ENCODE assay signal across 2 cellular contexts in the genomic region with DNA sequence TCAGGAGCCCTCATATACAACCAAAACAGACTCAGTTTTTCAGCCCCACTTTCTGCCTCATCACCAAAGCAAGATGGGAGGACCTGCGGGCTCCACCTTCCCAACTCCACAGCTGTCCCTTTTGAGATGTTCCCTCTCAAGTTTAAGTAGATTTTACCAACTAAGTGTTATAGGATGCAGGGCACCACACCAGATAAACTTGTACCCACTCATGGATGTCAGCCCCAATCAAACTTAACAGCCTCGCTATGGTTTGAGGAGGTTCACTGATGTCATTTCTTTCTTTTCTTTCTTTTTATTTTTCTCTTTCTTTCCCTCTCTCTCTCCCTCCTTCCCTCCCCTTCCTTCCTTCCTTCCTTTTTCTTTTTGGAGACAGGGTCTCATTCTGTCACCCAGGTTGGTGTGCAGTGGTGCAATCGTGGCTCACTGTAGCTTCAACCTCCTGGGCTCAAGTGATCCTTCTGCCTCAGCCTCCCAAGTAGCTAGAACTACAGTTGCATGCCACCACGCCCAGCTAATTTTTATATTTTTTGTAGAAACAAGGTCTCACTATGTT.
TF ChIP-seq lines count a peak whose summit lies in the region.

No MANE protein-coding gene starts in this region.

TF ChIP-seq in HEK293, 187 proteins besides CTCF, POLR2A, EP300 and RAD21:
- TF ChIP-seq, protein P1, sequence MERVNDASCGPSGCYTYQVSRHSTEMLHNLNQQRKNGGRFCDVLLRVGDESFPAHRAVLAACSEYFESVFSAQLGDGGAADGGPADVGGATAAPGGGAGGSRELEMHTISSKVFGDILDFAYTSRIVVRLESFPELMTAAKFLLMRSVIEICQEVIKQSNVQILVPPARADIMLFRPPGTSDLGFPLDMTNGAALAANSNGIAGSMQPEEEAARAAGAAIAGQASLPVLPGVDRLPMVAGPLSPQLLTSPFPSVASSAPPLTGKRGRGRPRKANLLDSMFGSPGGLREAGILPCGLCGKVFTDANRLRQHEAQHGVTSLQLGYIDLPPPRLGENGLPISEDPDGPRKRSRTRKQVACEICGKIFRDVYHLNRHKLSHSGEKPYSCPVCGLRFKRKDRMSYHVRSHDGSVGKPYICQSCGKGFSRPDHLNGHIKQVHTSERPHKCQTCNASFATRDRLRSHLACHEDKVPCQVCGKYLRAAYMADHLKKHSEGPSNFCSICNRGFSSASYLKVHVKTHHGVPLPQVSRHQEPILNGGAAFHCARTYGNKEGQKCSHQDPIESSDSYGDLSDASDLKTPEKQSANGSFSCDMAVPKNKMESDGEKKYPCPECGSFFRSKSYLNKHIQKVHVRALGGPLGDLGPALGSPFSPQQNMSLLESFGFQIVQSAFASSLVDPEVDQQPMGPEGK (tag by site-specific recombination; IDR thresholded peaks at IDR 0.05), result no peak
- peak; percentile 72 for TF ChIP-seq ZNF366 (tag by site-specific recombination; conservative IDR thresholded peaks at IDR 0.05)

TF ChIP-seq in GM12878, 131 proteins besides CTCF, POLR2A, EP300 and RAD21:
- TF ChIP-seq NFYA (IDR thresholded peaks at IDR 0.05; ENCODE audit: borderline replicate concordance, low read depth, low read length), result no peak
- TF ChIP-seq, protein P2, sequence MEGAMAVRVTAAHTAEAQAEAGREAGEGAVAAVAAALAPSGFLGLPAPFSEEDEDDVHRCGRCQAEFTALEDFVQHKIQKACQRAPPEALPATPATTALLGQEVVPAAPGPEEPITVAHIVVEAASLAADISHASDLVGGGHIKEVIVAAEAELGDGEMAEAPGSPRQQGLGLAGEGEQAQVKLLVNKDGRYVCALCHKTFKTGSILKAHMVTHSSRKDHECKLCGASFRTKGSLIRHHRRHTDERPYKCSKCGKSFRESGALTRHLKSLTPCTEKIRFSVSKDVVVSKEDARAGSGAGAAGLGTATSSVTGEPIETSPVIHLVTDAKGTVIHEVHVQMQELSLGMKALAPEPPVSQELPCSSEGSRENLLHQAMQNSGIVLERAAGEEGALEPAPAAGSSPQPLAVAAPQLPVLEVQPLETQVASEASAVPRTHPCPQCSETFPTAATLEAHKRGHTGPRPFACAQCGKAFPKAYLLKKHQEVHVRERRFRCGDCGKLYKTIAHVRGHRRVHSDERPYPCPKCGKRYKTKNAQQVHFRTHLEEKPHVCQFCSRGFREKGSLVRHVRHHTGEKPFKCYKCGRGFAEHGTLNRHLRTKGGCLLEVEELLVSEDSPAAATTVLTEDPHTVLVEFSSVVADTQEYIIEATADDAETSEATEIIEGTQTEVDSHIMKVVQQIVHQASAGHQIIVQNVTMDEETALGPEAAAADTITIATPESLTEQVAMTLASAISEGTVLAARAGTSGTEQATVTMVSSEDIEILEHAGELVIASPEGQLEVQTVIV (IDR thresholded peaks at IDR 0.05; ENCODE audit: borderline replicate concordance, partially characterized antibody), result no peak
- TF ChIP-seq, protein P3, sequence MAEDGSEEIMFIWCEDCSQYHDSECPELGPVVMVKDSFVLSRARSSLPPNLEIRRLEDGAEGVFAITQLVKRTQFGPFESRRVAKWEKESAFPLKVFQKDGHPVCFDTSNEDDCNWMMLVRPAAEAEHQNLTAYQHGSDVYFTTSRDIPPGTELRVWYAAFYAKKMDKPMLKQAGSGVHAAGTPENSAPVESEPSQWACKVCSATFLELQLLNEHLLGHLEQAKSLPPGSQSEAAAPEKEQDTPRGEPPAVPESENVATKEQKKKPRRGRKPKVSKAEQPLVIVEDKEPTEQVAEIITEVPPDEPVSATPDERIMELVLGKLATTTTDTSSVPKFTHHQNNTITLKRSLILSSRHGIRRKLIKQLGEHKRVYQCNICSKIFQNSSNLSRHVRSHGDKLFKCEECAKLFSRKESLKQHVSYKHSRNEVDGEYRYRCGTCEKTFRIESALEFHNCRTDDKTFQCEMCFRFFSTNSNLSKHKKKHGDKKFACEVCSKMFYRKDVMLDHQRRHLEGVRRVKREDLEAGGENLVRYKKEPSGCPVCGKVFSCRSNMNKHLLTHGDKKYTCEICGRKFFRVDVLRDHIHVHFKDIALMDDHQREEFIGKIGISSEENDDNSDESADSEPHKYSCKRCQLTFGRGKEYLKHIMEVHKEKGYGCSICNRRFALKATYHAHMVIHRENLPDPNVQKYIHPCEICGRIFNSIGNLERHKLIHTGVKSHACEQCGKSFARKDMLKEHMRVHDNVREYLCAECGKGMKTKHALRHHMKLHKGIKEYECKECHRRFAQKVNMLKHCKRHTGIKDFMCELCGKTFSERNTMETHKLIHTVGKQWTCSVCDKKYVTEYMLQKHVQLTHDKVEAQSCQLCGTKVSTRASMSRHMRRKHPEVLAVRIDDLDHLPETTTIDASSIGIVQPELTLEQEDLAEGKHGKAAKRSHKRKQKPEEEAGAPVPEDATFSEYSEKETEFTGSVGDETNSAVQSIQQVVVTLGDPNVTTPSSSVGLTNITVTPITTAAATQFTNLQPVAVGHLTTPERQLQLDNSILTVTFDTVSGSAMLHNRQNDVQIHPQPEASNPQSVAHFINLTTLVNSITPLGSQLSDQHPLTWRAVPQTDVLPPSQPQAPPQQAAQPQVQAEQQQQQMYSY (CRISPR knock-in tag; IDR thresholded peaks at IDR 0.05), result no peak
- 0 out of 2 replicates have a peak, but pooled peaks have one; percentile 43 for TF ChIP-seq MLLT1 (IDR thresholded peaks at IDR 0.05)
- TF ChIP-seq HDGF (IDR thresholded peaks at IDR 0.05), result peak; percentile 95
- peak; percentile 47 for TF ChIP-seq POLR2AphosphoS5 (IDR thresholded peaks at IDR 0.05; ENCODE audit: low read length)
- no peak for TF ChIP-seq RB1 (IDR thresholded peaks at IDR 0.05; ENCODE audit: borderline replicate concordance)
- 0 out of 2 replicates have a peak, but pooled peaks have one; percentile 2 for TF ChIP-seq MTA3 (IDR thresholded peaks at IDR 0.05; ENCODE audit: borderline replicate concordance, low read length)
- TF ChIP-seq ZNF274 (IDR thresholded peaks at IDR 0.05; ENCODE audit: insufficient read depth, insufficient read length), result no peak
